In the genomic region with DNA sequence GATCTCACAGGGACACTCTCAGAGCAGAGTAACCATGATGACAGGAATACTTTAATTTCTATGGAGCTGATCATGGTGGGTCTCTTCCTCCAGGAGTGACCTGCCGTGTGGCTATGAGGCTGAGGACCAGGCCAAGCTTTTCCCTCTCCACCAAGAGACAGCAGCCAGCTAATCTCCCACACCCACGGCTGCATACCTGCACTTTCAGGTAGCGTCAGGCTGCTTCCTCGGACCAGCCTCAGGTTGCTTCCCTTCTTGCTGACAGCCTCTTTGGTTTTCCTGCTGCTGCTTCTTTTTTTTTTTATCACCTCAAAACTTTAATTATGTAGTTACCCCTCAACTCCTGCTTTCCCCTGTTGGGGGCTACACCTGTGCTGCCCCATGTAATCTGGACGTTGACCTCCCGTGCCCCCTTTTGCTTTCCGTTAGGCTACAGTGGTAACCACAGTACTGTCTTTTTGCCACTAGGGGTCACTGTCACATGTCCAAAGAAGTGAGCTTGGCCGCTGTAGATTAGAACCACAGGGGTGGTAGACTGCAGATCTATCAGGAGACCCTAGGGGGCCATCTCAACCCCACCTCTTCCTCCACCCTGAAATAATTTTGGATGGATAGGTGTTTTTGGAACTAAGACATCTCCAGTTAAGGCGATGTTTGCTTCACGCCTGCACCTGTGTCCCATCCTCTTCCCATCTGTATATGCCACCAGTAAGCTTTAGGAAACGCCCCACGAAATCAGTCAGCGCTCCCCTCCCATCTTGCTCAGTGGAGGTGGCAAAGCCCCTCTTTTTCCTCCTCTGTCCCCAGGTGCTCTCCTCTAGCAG, we compare ENCODE assay signal across 8 cellular contexts. TPM values are rescaled to one million over a fixed set of nuclear protein-coding genes. Genes with fewer than 3 reads are reported as not detected.
A peak's percentile ranks its signal among the peaks of the same experiment; 100 is the strongest.
DNase-seq lines count a peak whose midpoint lies in the region; ATAC-seq and TF ChIP-seq lines count a peak whose summit lies in the region.

No MANE protein-coding gene starts in this region.

- no peak overlapping the region for H3K4me3 ChIP-seq in adrenal gland
- no peak overlapping the region for H3K4me3 ChIP-seq in right atrium auricular region
- no peak overlapping the region for H3K4me3 ChIP-seq in retinal pigment epithelial cell (ENCODE audit: low read length)

- H3K9me3 ChIP-seq in adrenal gland (replicated peaks in 1 of 3): no peaks in the 10 kb centered on the region
- H3K9me3 ChIP-seq in right atrium auricular region: no peaks in the 10 kb centered on the region

- H3K4me1 ChIP-seq in adrenal gland (replicated peaks in 1 of 2) (no peaks in the 10 kb centered on the region), right atrium auricular region (no peaks in the 10 kb centered on the region)

- 41 to 47% (median 45%) methylated on average over 13 of the region's 13 CpGs for WGBS in adrenal gland, 4 donors

- H3K27me3 ChIP-seq in adrenal gland (peaks cover 5% of the 10 kb centered on the region), right atrium auricular region (no peaks in the 10 kb centered on the region)

- no peaks in the 10 kb centered on the region for H3K36me3 ChIP-seq in adrenal gland (replicated peaks in 1 of 2)
- H3K36me3 ChIP-seq in right atrium auricular region: no peaks in the 10 kb centered on the region

- no peak overlapping the region for H3K27ac ChIP-seq in adrenal gland
- H3K27ac ChIP-seq in right atrium auricular region: no peak overlapping the region

- no peak for TF ChIP-seq POLR2A in adrenal gland (IDR thresholded peaks at IDR 0.05)

- TF ChIP-seq CTCF in adrenal gland (IDR thresholded peaks at IDR 0.05) (peak; percentile 87 to 96 (median 94)), right atrium auricular region (IDR thresholded peaks at IDR 0.05) (peak; percentile 85 to 94), retinal pigment epithelial cell (conservative IDR thresholded peaks at IDR 0.05; ENCODE audit: low read depth, low read length) (peak; percentile 96)

- peak; percentile 94 for ATAC-seq in GM18502 (IDR thresholded peaks at IDR 0.05; ENCODE audit: poor library complexity, unreplicated experiment)
- ATAC-seq in HG02884 (IDR thresholded peaks at IDR 0.05; ENCODE audit: unreplicated experiment): peak; percentile 99

- intact Hi-C loops in adrenal gland (cut with DNase I): loop anchor here (2.0 kb wide), 2 partner anchors 38 to 40 kb away; no protein-coding TSS in a partner anchor

- DNase-seq in 8988T (peak; percentile 84), NCI-H146 treated with DMSO at 0.1 percent for 48 hours (lab: John Stamatoyannopoulos, UW; ENCODE audit: unreplicated experiment) (peak; percentile 74), T follicular helper cell (ENCODE audit: low read depth) (peak; percentile 50), adrenal gland (peak; percentile 62 to 84 (median 70)), right atrium auricular region (ENCODE audit: low spot score) (peak; percentile 72), retinal pigment epithelial cell (ENCODE audit: low read depth) (peak; percentile 44)

RNA-seq across cellular contexts. Expression of a gene that starts 7.8 kb away (rescaled TPM):
- total RNA-seq in adrenal gland: 10 to 100 TPM; 21.9 to 75.9 (median 30.9) TPM
- 10 to 100 TPM in 1 of 3 donors, 1 to 10 TPM in 2; 8.1 to 31.5 (median 8.6) TPM for polyA plus RNA-seq in adrenal gland
- total RNA-seq in right atrium auricular region: 10 to 100 TPM; 22.1 to 25.2 TPM

RNA-seq across cellular contexts. Expression of a gene that starts 21.4 kb away (rescaled TPM):
- total RNA-seq in adrenal gland (10 to 100 TPM; 21.4 to 59.7 (median 47.6) TPM), right atrium auricular region (10 to 100 TPM; 22.3 to 32.5 TPM)
- polyA plus RNA-seq in adrenal gland: 100 to 1,000 TPM in 1 of 3 donors, 10 to 100 TPM in 2; 20.4 to 136 (median 98.9) TPM

RNA-seq across cellular contexts. Expression of a gene that starts 28.0 kb away (rescaled TPM):
- total RNA-seq in adrenal gland (10 to 100 TPM in 4 of 8 donors, 1 to 10 TPM in 4; 4.9 to 15.9 (median 9.9) TPM), right atrium auricular region (10 to 100 TPM in 1 of 2 donors, 1 to 10 TPM in 1; 7.4 to 11.0 TPM)
- polyA plus RNA-seq in adrenal gland: 10 to 100 TPM in 2 of 3 donors, 1 to 10 TPM in 1; 5.3 to 86.4 (median 34.4) TPM

RNA-seq across cellular contexts. Expression of a gene that starts 33.4 kb away (rescaled TPM):
- total RNA-seq in adrenal gland (1 to 10 TPM in 3 of 8 donors, under 1 TPM in 4, not detected in 1; 0.32 to 7.6 (median 0.61) TPM), right atrium auricular region (under 1 TPM; 0.11 to 0.12 TPM)
- 1 to 10 TPM; 1.9 to 7.4 (median 5.6) TPM for polyA plus RNA-seq in adrenal gland

RNA-seq across cellular contexts. Expression of a gene that starts 36.2 kb away (rescaled TPM):
- total RNA-seq in adrenal gland (100 to 1,000 TPM; 114 to 202 (median 135) TPM), right atrium auricular region (100 to 1,000 TPM; 109 to 114 TPM)
- 100 to 1,000 TPM in 2 of 3 donors, 10 to 100 TPM in 1; 81.2 to 238 (median 101) TPM for polyA plus RNA-seq in adrenal gland
